ENCODE assay signal across 22 cellular contexts in genomic region chr20:16208443-16208842, GRCh38.
DNase-seq lines count a peak whose midpoint lies in the region; ATAC-seq, FAIRE-seq and TF ChIP-seq lines count a peak whose summit lies in the region.
"Had no signal": no experiment of that assay in that cellular context is flagged by ENCODE, and none has a peak within 500 bp of the region (broad histone marks: within the 10 kb centered on the region; RNA-seq: fewer than 3 reads in every experiment).

No MANE protein-coding gene starts in this region.

- no TSS peak for BruUV-seq in HepG2 (replicated peaks; lab: Mats Ljungman, UMichigan)
- no TSS peak for BruUV-seq in GM12878 (replicated peaks; lab: Mats Ljungman, UMichigan)

- TF ChIP-seq POLR2A in HepG2 (IDR thresholded peaks at IDR 0.05; ENCODE audit: insufficient read depth in 1 of 2, low read depth in 2 of 2, low read length in 2 of 2) (no peak), right lobe of liver (IDR thresholded peaks at IDR 0.05) (no peak), A549 (IDR thresholded peaks at IDR 0.05; ENCODE audit: low read length) (no peak), GM12878 (IDR thresholded peaks at IDR 0.05; ENCODE audit: low read depth, low read length) (no peak)

- H3K4me2 ChIP-seq in HepG2 (ENCODE audit: low read depth, low read length): no peak overlapping the region
- H3K4me2 ChIP-seq in A549: no peak overlapping the region
- H3K4me2 ChIP-seq in GM12878 (ENCODE audit: control insufficient read depth, insufficient read depth): no peak overlapping the region
- no peak overlapping the region for H3K4me2 ChIP-seq in neural cell (ENCODE audit: low read length)
- H3K4me2 ChIP-seq: BLaER1 treated with 17β-estradiol and CSF1 and Interleukin-3, amounts not matched to agents 10 nM and 100 nM had no signal

- CTCF ChIA-PET in HepG2 (lab: Yijun Ruan, JAX; ENCODE audit: low intra/inter-chr PET ratio, low total read pairs) (no interaction called here), A549 (lab: Yijun Ruan, JAX) (no interaction called here), GM12878 (lab: Yijun Ruan, JAX) (no interaction called here)

- H3K27ac ChIP-seq in HepG2 (ENCODE audit: extremely low read length, insufficient read depth, low read length) (no peak overlapping the region), right lobe of liver (no peak overlapping the region), A549 (no peak overlapping the region), GM12878 (ENCODE audit: control insufficient read depth, insufficient read depth) (no peak overlapping the region), neural cell (ENCODE audit: low read length) (peak overlapping the region; percentile 24)
- H3K27ac ChIP-seq: 22Rv1; BLaER1 treated with 17β-estradiol and CSF1 and Interleukin-3, amounts not matched to agents 10 nM and 100 nM; C4-2B had no signal

- TF ChIP-seq CTCF in HepG2 (CRISPR knock-in tag; IDR thresholded peaks at IDR 0.05) (no peak), right lobe of liver (IDR thresholded peaks at IDR 0.05) (no peak), A549 (IDR thresholded peaks at IDR 0.05) (no peak), GM12878 (IDR thresholded peaks at IDR 0.05 in 2 of 3, conservative IDR thresholded peaks at IDR 0.05 in 1 of 3; ENCODE audit: control insufficient read depth in 2 of 3, extremely low read depth in 1 of 3, insufficient read depth in 1 of 3, low read depth in 3 of 3, low read length in 3 of 3) (no peak), neural cell (IDR thresholded peaks at IDR 0.05; ENCODE audit: poor library complexity, severe bottlenecking) (no peak), GM10266 (IDR thresholded peaks at IDR 0.05; ENCODE audit: control insufficient read depth, insufficient read depth, low read depth, missing control alignments) (no peak)

- RAD21 ChIA-PET in GM12878 (lab: Charles Lee; ENCODE audit: unreplicated experiment): no interaction called here

- H3K36me3 ChIP-seq in HepG2 (replicated peaks in 1 of 2; ENCODE audit: control insufficient read depth in 1 of 2, insufficient read depth in 2 of 2, low read length in 2 of 2): no peaks in the 10 kb centered on the region
- H3K36me3 ChIP-seq in right lobe of liver: no peaks in the 10 kb centered on the region
- H3K36me3 ChIP-seq in GM12878 (ENCODE audit: control insufficient read depth in 2 of 2, insufficient read depth in 2 of 2, low read length in 1 of 2): no peaks in the 10 kb centered on the region
- no peaks in the 10 kb centered on the region for H3K36me3 ChIP-seq in neural cell (ENCODE audit: insufficient read depth, low read length)
- H3K36me3 ChIP-seq: BE2C; BLaER1 treated with 17β-estradiol and CSF1 and Interleukin-3, amounts not matched to agents 10 nM and 100 nM had no signal

- no peak overlapping the region for H2AFZ ChIP-seq in HepG2 (ENCODE audit: low read length)
- no peak overlapping the region for H2AFZ ChIP-seq in GM12878 (ENCODE audit: control insufficient read depth, low read depth, low read length)
- peak overlapping the region; percentile 40 for H2AFZ ChIP-seq in neural cell (ENCODE audit: low read depth, low read length)

- H3K9ac ChIP-seq in HepG2 (ENCODE audit: insufficient read depth, low read depth, low read length) (no peak overlapping the region), GM12878 (ENCODE audit: control insufficient read depth, insufficient read depth, low read length) (no peak overlapping the region), neural cell (ENCODE audit: low read length) (no peak overlapping the region)
- H3K9ac ChIP-seq: BLaER1 treated with 17β-estradiol and CSF1 and Interleukin-3, amounts not matched to agents 10 nM and 100 nM had no signal

- FAIRE-seq in HepG2 (lab: Jason Lieb, UNC) (no peak), A549 (lab: Jason Lieb, UNC) (no peak), GM12878 (lab: Jason Lieb, UNC) (no peak)
- FAIRE-seq: D721Med, G401.6, GM12891 had no signal

- no peaks in the 10 kb centered on the region for H3K79me2 ChIP-seq in HepG2 (ENCODE audit: insufficient read depth, low read length)
- H3K79me2 ChIP-seq in GM12878 (ENCODE audit: control insufficient read depth, insufficient read depth, low read length): no peaks in the 10 kb centered on the region
- no peaks in the 10 kb centered on the region for H3K79me2 ChIP-seq in neural cell (replicated peaks; ENCODE audit: insufficient read depth, low read length)

- ATAC-seq in HepG2 (no peak), right lobe of liver (no peak), A549 (no peak), GM12878 (no peak), esophagus mucosa (no peak)
- ATAC-seq: CD8-positive, alpha-beta T cell had no signal

- H3K4me1 ChIP-seq in HepG2 (ENCODE audit: insufficient read depth, low read length) (no peaks in the 10 kb centered on the region), right lobe of liver (no peaks in the 10 kb centered on the region), A549 (no peaks in the 10 kb centered on the region), GM12878 (ENCODE audit: control insufficient read depth, insufficient read depth, low read length) (no peaks in the 10 kb centered on the region)
- H3K4me1 ChIP-seq: BE2C, Caco-2 had no signal

- 20% methylated on average over 4 of the region's 4 CpGs for WGBS in HepG2 (ENCODE audit: low lambda C conversion rate)
- 70% methylated on average over 3 of the region's 4 CpGs for WGBS in right lobe of liver (ENCODE audit: insufficient coverage, low coverage, low lambda C conversion rate, missing lambda C conversion rate)
- 31% methylated on average over 4 of the region's 4 CpGs for WGBS in A549 (ENCODE audit: missing lambda C conversion rate)
- WGBS in GM12878 (ENCODE audit: insufficient coverage, insufficient replicate concordance, low lambda C conversion rate, missing lambda C conversion rate): 33% methylated on average over 4 of the region's 4 CpGs

- H3K9me2 ChIP-seq in neural cell (ENCODE audit: insufficient read depth, low read length): no peaks in the 10 kb centered on the region

- intact Hi-C loops in HepG2 (cut with micrococcal nuclease; ENCODE audit: unreplicated experiment) (no loop called here), right lobe of liver (cut with DNase I) (no loop called here), GM12878 (cut with micrococcal nuclease; ENCODE audit: unreplicated experiment) (no loop called here)

- no peak for TF ChIP-seq EP300 in HepG2 (IDR thresholded peaks at IDR 0.05; ENCODE audit: low read depth in 2 of 2, low read length in 2 of 2)
- no peak for TF ChIP-seq EP300 in HepG2 (CRISPR knock-in tag; IDR thresholded peaks at IDR 0.05; ENCODE audit: borderline replicate concordance)
- no peak for TF ChIP-seq EP300 in A549 (IDR thresholded peaks at IDR 0.05)
- TF ChIP-seq EP300 in GM12878 (IDR thresholded peaks at IDR 0.05; ENCODE audit: borderline replicate concordance in 1 of 2, control insufficient read depth in 1 of 2, low read depth in 2 of 2, low read length in 2 of 2): no peak
- no peak for TF ChIP-seq EP300 in neural cell (conservative IDR thresholded peaks at IDR 0.05; ENCODE audit: poor library complexity, severe bottlenecking)

- no peak for TF ChIP-seq RAD21 in HepG2 (CRISPR knock-in tag; IDR thresholded peaks at IDR 0.05)
- TF ChIP-seq RAD21 in A549 (conservative IDR thresholded peaks at IDR 0.05 in 1 of 2, IDR thresholded peaks at IDR 0.05 in 1 of 2): no peak
- TF ChIP-seq RAD21 in GM12878 (IDR thresholded peaks at IDR 0.05; ENCODE audit: insufficient read depth, low read depth, low read length): no peak
- TF ChIP-seq RAD21 in neural cell (conservative IDR thresholded peaks at IDR 0.05): no peak

- no peaks in the 10 kb centered on the region for H4K20me1 ChIP-seq in HepG2 (ENCODE audit: insufficient read depth, low read length)
- no peaks in the 10 kb centered on the region for H4K20me1 ChIP-seq in GM12878 (ENCODE audit: control insufficient read depth, insufficient read depth)
- no peaks in the 10 kb centered on the region for H4K20me1 ChIP-seq in neural cell (ENCODE audit: insufficient read depth)
- H4K20me1 ChIP-seq: BLaER1 treated with 17β-estradiol and CSF1 and Interleukin-3, amounts not matched to agents 10 nM and 100 nM had no signal

- H3K4me3 ChIP-seq in HepG2 (replicated peaks in 1 of 3; ENCODE audit: insufficient read depth in 1 of 3, low read depth in 2 of 3, low read length in 3 of 3) (no peak overlapping the region), right lobe of liver (no peak overlapping the region), A549 (no peak overlapping the region), GM12878 (no peak overlapping the region), neural cell (ENCODE audit: low read length) (peak overlapping the region; percentile 17)
- H3K4me3 ChIP-seq: BLaER1 treated with 17β-estradiol and CSF1 and Interleukin-3, amounts not matched to agents 10 nM and 100 nM had no signal

- no peaks in the 10 kb centered on the region for H3F3A ChIP-seq in neural cell (ENCODE audit: insufficient read depth, low read length, poor library complexity, severe bottlenecking)

- in situ Hi-C loops in HepG2 (cut with HindIII; ENCODE audit: extremely low pct_ligation_motif_present, low pct_unique_long_range_greater_than_20kb) (no loop called here), GM12878 (cut with MboI) (no loop called here)

- H3K9me3 ChIP-seq in HepG2 (ENCODE audit: low read length) (no peaks in the 10 kb centered on the region), right lobe of liver (no peaks in the 10 kb centered on the region), A549 (no peaks in the 10 kb centered on the region), GM12878 (replicated peaks; ENCODE audit: control insufficient read depth, insufficient read depth, low read length) (no peaks in the 10 kb centered on the region; the same call in 2 of the 3 replicates), neural cell (ENCODE audit: low read length) (no peaks in the 10 kb centered on the region)
- H3K9me3 ChIP-seq: BE2C, Caco-2 had no signal

- DNase-seq in HepG2 (ENCODE audit: low spot score) (no peak), right lobe of liver (no peak), A549 (ENCODE audit: low read depth in 1 of 2, low spot score in 1 of 2) (no peak), GM12878 (ENCODE audit: low read depth, low spot score) (no peak), GM10266 (ENCODE audit: extremely low spot score) (no peak), NCI-H2107 (lab: John Stamatoyannopoulos, UW) (no peak)
- DNase-seq: ACHN; BE2C; Caco-2; Calu3; CD4-positive, alpha-beta T cell; CD8-positive, alpha-beta T cell; DMS79 treated with DMSO at 0.1 percent for 48 hours; GF-D8 had no signal

- POLR2A ChIA-PET in HepG2 (lab: Yijun Ruan, JAX): no interaction called here
- POLR2A ChIA-PET in A549 (lab: Yijun Ruan, JAX): no interaction called here
- POLR2A ChIA-PET in GM12878 (lab: Charles Lee): no interaction called here

- H3K27me3 ChIP-seq in HepG2 (ENCODE audit: control insufficient read depth in 1 of 2, insufficient read depth in 2 of 2, low read length in 2 of 2): no peaks in the 10 kb centered on the region; a peak in 1 of 5 replicates
- H3K27me3 ChIP-seq in right lobe of liver: no peaks in the 10 kb centered on the region
- no peaks in the 10 kb centered on the region for H3K27me3 ChIP-seq in GM12878 (replicated peaks in 1 of 2; ENCODE audit: control insufficient read depth in 2 of 2, insufficient read depth in 2 of 2, low read length in 1 of 2)
- no peaks in the 10 kb centered on the region for H3K27me3 ChIP-seq in neural cell (ENCODE audit: insufficient read depth, low read depth, low read length)
- H3K27me3 ChIP-seq: BE2C; BLaER1 treated with 17β-estradiol and CSF1 and Interleukin-3, amounts not matched to agents 10 nM and 100 nM had no signal

- SMC1A ChIA-PET in GM12878 (lab: Charles Lee; ENCODE audit: uncharacterized antibody, unreplicated experiment): no interaction called here

Comparison
In these comparisons a context has a peak if more than half of its experiments do, and no peak if none do; other contexts are left out.
1. Of the 75 proteins assayed by ChIP-seq in both HepG2 and GM12878: peak only in HepG2: none; only in GM12878: none; in both: RAD51; in neither: 73; mixed calls (peak in some experiments, not most) for 1.